In the genomic region with DNA sequence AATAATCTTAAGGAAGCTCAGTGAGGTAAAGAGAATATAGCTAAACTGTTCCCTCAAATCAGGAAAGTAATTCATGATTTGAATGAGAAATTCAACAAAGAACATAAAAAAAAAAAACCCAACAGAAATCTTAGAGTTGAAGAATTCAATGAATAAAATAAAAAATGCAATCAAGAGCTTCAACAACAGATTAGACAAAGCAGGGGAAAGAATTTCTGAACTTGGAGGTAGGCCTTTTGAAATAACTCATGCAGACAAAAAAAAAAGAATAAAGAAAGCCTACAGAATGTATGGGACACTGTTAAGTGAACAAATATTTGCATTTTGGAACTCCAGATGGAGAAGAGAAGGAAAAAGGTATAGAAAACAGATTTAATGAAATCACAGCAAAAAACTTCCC, we compare ENCODE assay signal across 36 cellular contexts.
"Had no signal": no experiment of that assay in that cellular context is flagged by ENCODE, and none has a peak within 500 bp of the region (broad histone marks: within the 10 kb centered on the region; RNA-seq: fewer than 3 reads in every experiment).

No MANE protein-coding gene starts in this region.

- H3K4me3 Mint-ChIP-seq: activated B cell treated with CpG ODN at 0.5 μM for 24 hours; activated CD4-positive, alpha-beta memory T cell treated with anti-CD3 and anti-CD28 coated beads for 36 hours; activated CD4-positive, alpha-beta T cell treated with anti-CD3 and anti-CD28 coated beads, Interleukin-2, amount 10 ng/mL, durations not matched to agents 24 days and 14 days; activated CD8-positive, alpha-beta T cell treated with anti-CD3 and anti-CD28 coated beads for 36 hours; activated naive CD4-positive, alpha-beta T cell treated with anti-CD3 and anti-CD28 coated beads for 36 hours; activated naive CD8-positive, alpha-beta T cell treated with anti-CD3 and anti-CD28 coated beads for 36 hours; activated T-cell treated with anti-CD3 and anti-CD28 coated beads, Interleukin-2, amount 50 U/mL, for 4 hours; activated T-cell treated with anti-CD3 and anti-CD28 coated beads, Interleukin-2, amount 50 U/mL, for 72 hours; activated T-helper 1 cell treated with anti-CD3 and anti-CD28 coated beads, Interleukin-12 subunit alpha, Interleukin-12 subunit beta, Interleukin-2, Interleukin-4 antibody, amounts not matched to agents 30 ng/mL and 10 ng/mL and 1 ng/mL, durations not matched to agents 14 hours and 24 hours and 36 hours; activated T-helper 17 cell treated with anti-CD3 and anti-CD28 coated beads, Interleukin-2, amount 50 U/mL, for 72 hours; T-helper 1 cell treated with Interleukin-12 subunit alpha and Interleukin-12 subunit beta and Interleukin-4 antibody, amounts not matched to agents 30 μg/mL and 1 μg/mL, for 36 hours; T-helper 2 cell treated with Interferon-gamma antibody and Interleukin-4, amounts not matched to agents 5 μg/mL and 100 μg/mL, for 36 hours had no signal

- H3K4me1 ChIP-seq: adrenal gland, body of pancreas, breast epithelium had no signal

- H3K4me1 Mint-ChIP-seq: activated B cell treated with CpG ODN at 0.5 μM for 24 hours; activated CD4-positive, alpha-beta T cell treated with anti-CD3 and anti-CD28 coated beads, Interleukin-2, amount 10 ng/mL, durations not matched to agents 24 days and 14 days had no signal

- H3K27ac ChIP-seq: adrenal gland, body of pancreas, brain microvascular endothelial cell, breast epithelium, VCaP had no signal

- H3K9me3 ChIP-seq: body of pancreas had no signal

- H3K27me3 Mint-ChIP-seq: activated B cell treated with CpG ODN at 0.5 μM for 24 hours; activated CD4-positive, alpha-beta memory T cell treated with anti-CD3 and anti-CD28 coated beads for 36 hours; activated CD4-positive, alpha-beta T cell treated with anti-CD3 and anti-CD28 coated beads, Interleukin-2, amount 10 ng/mL, durations not matched to agents 24 days and 14 days; activated CD8-positive, alpha-beta T cell treated with anti-CD3 and anti-CD28 coated beads for 36 hours; activated naive CD8-positive, alpha-beta T cell treated with anti-CD3 and anti-CD28 coated beads for 36 hours; activated T-helper 17 cell treated with anti-CD3 and anti-CD28 coated beads, Interleukin-2, amount 50 U/mL, for 72 hours had no signal

- H3K4me3 ChIP-seq: adrenal gland, body of pancreas, breast epithelium had no signal

- FAIRE-seq: astrocyte, TTC549 had no signal

- ATAC-seq: activated CD8-positive, alpha-beta T cell treated with anti-CD3 and anti-CD28 coated beads for 36 hours; activated naive CD4-positive, alpha-beta T cell treated with anti-CD3 and anti-CD28 coated beads, Interleukin-2, amount 50 U/mL, for 72 hours; activated T-cell treated with anti-CD3 and anti-CD28 coated beads, Interleukin-2, amount 50 U/mL, for 4 hours; activated T-cell treated with anti-CD3 and anti-CD28 coated beads, Interleukin-2, amount 50 U/mL, for 72 hours; activated T-helper 17 cell treated with anti-CD3 and anti-CD28 coated beads, Interleukin-2, amount 50 U/mL, for 72 hours; body of pancreas had no signal

- H3K27me3 ChIP-seq: adrenal gland, body of pancreas, brain microvascular endothelial cell, breast epithelium had no signal

- DNase-seq: activated B cell treated with CpG ODN at 0.5 μM for 24 hours; activated CD4-positive, alpha-beta memory T cell treated with anti-CD3 and anti-CD28 coated beads for 36 hours; activated CD4-positive, alpha-beta T cell treated with anti-CD3 and anti-CD28 coated beads for 4 hours; activated CD4-positive, alpha-beta T cell treated with anti-CD3 and anti-CD28 coated beads, Interleukin-2, amount 10 ng/mL, durations not matched to agents 24 days and 14 days; activated CD4-positive, alpha-beta T cell treated with anti-CD3 and anti-CD28 coated beads, Interleukin-2, amount 50 U/mL, for 1 hour; activated CD4-positive, alpha-beta T cell treated with anti-CD3 and anti-CD28 coated beads, Interleukin-2, amount 50 U/mL, for 4 hours; activated CD4-positive, CD25-positive, alpha-beta regulatory T cell treated with anti-CD3 and anti-CD28 coated beads, Interleukin-2, amount 50 U/mL, for 72 hours; activated CD8-positive, alpha-beta memory T cell treated with anti-CD3 and anti-CD28 coated beads, Interleukin-2, amount 50 U/mL, for 4 hours; activated CD8-positive, alpha-beta T cell treated with anti-CD3 and anti-CD28 coated beads for 36 hours; activated effector memory CD4-positive, alpha-beta T cell treated with anti-CD3 and anti-CD28 coated beads, Interleukin-2, amount 50 U/mL, for 16 hours; activated gamma-delta T cell treated with Interleukin-2 at 50 U/mL for 16 hours; activated naive CD4-positive, alpha-beta T cell; activated naive CD4-positive, alpha-beta T cell treated with anti-CD3 and anti-CD28 coated beads for 36 hours; activated naive CD4-positive, alpha-beta T cell treated with anti-CD3 and anti-CD28 coated beads, Interleukin-2, amount 50 U/mL, for 16 hours; activated naive CD8-positive, alpha-beta T cell treated with anti-CD3 and anti-CD28 coated beads for 36 hours; activated T-cell treated with anti-CD3 and anti-CD28 coated beads for 4 hours; activated T-cell treated with anti-CD3 and anti-CD28 coated beads, Interleukin-2, amount 50 U/mL, for 1 hour; activated T-cell treated with anti-CD3 and anti-CD28 coated beads, Interleukin-2, amount 50 U/mL, for 4 hours; activated T-cell treated with anti-CD3 and anti-CD28 coated beads, Interleukin-2, amount 50 U/mL, for 72 hours; amniotic stem cell; aorta; body of pancreas; brain microvascular endothelial cell; central memory CD4-positive, alpha-beta T cell; T-helper 2 cell; T-helper 9 cell had no signal

- H3K36me3 ChIP-seq: breast epithelium had no signal

- H3K27ac Mint-ChIP-seq: activated B cell treated with CpG ODN at 0.5 μM for 24 hours; activated CD4-positive, alpha-beta memory T cell treated with anti-CD3 and anti-CD28 coated beads for 36 hours; activated CD4-positive, alpha-beta T cell treated with anti-CD3 and anti-CD28 coated beads, Interleukin-2, amount 10 ng/mL, durations not matched to agents 24 days and 14 days; activated CD8-positive, alpha-beta T cell treated with anti-CD3 and anti-CD28 coated beads for 36 hours; activated naive CD4-positive, alpha-beta T cell treated with anti-CD3 and anti-CD28 coated beads for 36 hours; activated naive CD8-positive, alpha-beta T cell treated with anti-CD3 and anti-CD28 coated beads for 36 hours; activated T-helper 1 cell treated with anti-CD3 and anti-CD28 coated beads, Interleukin-12 subunit alpha, Interleukin-12 subunit beta, Interleukin-2, Interleukin-4 antibody, amounts not matched to agents 30 ng/mL and 10 ng/mL and 1 ng/mL, durations not matched to agents 14 hours and 24 hours and 36 hours; activated T-helper 17 cell treated with anti-CD3 and anti-CD28 coated beads, Interleukin-2, amount 50 U/mL, for 72 hours; T-helper 1 cell treated with Interleukin-12 subunit alpha and Interleukin-12 subunit beta and Interleukin-4 antibody, amounts not matched to agents 30 μg/mL and 1 μg/mL, for 36 hours; T-helper 2 cell treated with Interferon-gamma antibody and Interleukin-4, amounts not matched to agents 5 μg/mL and 100 μg/mL, for 36 hours had no signal
